9 cellular contexts compared by ENCODE assay signal in genomic region chr3:14700891-14701290, GRCh38. TPM values are rescaled to one million over a fixed set of nuclear protein-coding genes. Genes with fewer than 3 reads are reported as not detected.
"Had no signal": no experiment of that assay in that cellular context is flagged by ENCODE, and none has a peak within 500 bp of the region (broad histone marks: within the 10 kb centered on the region; RNA-seq: fewer than 3 reads in every experiment).

No MANE protein-coding gene starts in this region.

- H3K4me3 Mint-ChIP-seq: HFFc6 had no signal

- DNase-seq: GM23248, GOT3, H7, HFFc6, IMR-90 had no signal

- H3K27ac Mint-ChIP-seq: HFFc6 had no signal

- ATAC-seq: HCT116, K562 had no signal

- H3K9me3 Mint-ChIP-seq: HFFc6 had no signal

RNA-seq across cellular contexts. Expression of gene C3orf20, which starts 25.9 kb away (rescaled TPM):
- total RNA-seq: GM23248, H4, HFFc6, HT-29, IMR-90 had no signal
